ENCODE assay signal across 1 cellular context in the genomic region with DNA sequence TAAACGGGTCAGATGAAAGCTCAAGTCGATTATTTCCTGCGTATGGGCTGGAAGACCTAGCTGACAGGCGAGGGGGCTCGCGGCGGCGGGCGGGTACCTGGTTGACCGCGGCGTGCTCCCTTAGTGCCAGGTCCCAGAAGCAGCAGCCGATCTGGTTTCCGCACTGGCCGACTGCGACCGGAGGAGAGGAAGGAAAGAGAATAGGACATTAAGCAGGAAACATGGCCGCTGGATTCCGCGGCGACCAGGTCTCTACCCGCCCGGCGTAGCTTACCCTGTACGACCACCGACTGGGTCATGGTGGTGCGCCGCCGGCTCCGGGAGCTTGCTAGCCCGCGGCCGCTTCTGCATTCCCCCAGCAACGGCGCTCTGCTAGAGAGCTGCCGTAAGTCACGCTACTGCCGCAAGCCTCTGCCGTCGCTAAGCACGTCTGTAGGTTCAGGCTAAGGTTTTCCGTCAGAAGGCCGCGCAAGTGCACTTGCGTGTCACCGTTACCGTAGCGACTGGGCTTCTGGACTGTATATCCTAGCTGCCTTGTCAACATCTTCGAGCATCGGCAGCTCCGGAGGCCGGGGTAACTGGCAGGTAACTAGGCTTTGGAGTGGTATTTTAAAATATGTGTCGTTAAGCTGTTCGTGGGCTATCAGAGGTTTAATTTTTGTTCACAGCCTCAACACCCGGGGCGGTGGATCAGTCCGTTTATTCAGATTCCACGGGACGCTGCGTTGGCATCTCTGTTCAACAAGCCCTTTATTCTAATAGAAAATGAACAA.
TF ChIP-seq lines count a peak whose summit lies in the region.

A gene with protein sequence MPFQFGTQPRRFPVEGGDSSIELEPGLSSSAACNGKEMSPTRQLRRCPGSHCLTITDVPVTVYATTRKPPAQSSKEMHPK (plus strand): TSS at position 456 of the 773 bp plus-strand sequence. CDS start 11,693 bp downstream, outside the sequence.
A gene with protein sequence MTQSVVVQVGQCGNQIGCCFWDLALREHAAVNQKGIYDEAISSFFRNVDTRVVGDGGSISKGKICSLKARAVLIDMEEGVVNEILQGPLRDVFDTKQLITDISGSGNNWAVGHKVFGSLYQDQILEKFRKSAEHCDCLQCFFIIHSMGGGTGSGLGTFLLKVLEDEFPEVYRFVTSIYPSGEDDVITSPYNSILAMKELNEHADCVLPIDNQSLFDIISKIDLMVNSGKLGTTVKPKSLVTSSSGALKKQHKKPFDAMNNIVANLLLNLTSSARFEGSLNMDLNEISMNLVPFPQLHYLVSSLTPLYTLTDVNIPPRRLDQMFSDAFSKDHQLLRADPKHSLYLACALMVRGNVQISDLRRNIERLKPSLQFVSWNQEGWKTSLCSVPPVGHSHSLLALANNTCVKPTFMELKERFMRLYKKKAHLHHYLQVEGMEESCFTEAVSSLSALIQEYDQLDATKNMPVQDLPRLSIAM (minus strand): TSS at position 347 of the 773 bp plus-strand sequence. CDS start 48 bp downstream, at position 299.

TF ChIP-seq in HepG2, 621 proteins besides CTCF, POLR2A, EP300 and RAD21 (continued from another document):
- TF ChIP-seq, protein P1, sequence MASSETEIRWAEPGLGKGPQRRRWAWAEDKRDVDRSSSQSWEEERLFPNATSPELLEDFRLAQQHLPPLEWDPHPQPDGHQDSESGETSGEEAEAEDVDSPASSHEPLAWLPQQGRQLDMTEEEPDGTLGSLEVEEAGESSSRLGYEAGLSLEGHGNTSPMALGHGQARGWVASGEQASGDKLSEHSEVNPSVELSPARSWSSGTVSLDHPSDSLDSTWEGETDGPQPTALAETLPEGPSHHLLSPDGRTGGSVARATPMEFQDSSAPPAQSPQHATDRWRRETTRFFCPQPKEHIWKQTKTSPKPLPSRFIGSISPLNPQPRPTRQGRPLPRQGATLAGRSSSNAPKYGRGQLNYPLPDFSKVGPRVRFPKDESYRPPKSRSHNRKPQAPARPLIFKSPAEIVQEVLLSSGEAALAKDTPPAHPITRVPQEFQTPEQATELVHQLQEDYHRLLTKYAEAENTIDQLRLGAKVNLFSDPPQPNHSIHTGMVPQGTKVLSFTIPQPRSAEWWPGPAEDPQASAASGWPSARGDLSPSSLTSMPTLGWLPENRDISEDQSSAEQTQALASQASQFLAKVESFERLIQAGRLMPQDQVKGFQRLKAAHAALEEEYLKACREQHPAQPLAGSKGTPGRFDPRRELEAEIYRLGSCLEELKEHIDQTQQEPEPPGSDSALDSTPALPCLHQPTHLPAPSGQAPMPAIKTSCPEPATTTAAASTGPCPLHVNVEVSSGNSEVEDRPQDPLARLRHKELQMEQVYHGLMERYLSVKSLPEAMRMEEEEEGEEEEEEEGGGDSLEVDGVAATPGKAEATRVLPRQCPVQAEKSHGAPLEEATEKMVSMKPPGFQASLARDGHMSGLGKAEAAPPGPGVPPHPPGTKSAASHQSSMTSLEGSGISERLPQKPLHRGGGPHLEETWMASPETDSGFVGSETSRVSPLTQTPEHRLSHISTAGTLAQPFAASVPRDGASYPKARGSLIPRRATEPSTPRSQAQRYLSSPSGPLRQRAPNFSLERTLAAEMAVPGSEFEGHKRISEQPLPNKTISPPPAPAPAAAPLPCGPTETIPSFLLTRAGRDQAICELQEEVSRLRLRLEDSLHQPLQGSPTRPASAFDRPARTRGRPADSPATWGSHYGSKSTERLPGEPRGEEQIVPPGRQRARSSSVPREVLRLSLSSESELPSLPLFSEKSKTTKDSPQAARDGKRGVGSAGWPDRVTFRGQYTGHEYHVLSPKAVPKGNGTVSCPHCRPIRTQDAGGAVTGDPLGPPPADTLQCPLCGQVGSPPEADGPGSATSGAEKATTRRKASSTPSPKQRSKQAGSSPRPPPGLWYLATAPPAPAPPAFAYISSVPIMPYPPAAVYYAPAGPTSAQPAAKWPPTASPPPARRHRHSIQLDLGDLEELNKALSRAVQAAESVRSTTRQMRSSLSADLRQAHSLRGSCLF (CRISPR knock-in tag; IDR thresholded peaks at IDR 0.05; ENCODE audit: borderline replicate concordance): no peak; the same call in 1 of the 2 replicates
- TF ChIP-seq, protein P2, sequence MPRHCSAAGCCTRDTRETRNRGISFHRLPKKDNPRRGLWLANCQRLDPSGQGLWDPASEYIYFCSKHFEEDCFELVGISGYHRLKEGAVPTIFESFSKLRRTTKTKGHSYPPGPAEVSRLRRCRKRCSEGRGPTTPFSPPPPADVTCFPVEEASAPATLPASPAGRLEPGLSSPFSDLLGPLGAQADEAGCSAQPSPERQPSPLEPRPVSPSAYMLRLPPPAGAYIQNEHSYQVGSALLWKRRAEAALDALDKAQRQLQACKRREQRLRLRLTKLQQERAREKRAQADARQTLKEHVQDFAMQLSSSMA (CRISPR knock-in tag; IDR thresholded peaks at IDR 0.05): 0 out of 2 replicates have a peak, but pooled peaks have one; percentile 34
- TF ChIP-seq ELF1 (CRISPR knock-in tag; IDR thresholded peaks at IDR 0.05): peak; percentile 77
- peak; percentile 79 for TF ChIP-seq GABPB1 (CRISPR knock-in tag; IDR thresholded peaks at IDR 0.05)
- peak; percentile 87 for TF ChIP-seq RELA (CRISPR knock-in tag; IDR thresholded peaks at IDR 0.05)
- TF ChIP-seq BORCS8-MEF2B (CRISPR knock-in tag; IDR thresholded peaks at IDR 0.05): no peak; the same call in 1 of the 2 replicates
- peak; percentile 62; the same call in 1 of the 2 replicates for TF ChIP-seq ZNF124 (CRISPR knock-in tag; IDR thresholded peaks at IDR 0.05)
- 0 out of 2 replicates have a peak, but pooled peaks have one; percentile 31 for TF ChIP-seq ZNF660 (CRISPR knock-in tag; IDR thresholded peaks at IDR 0.05; ENCODE audit: borderline replicate concordance, low read depth)
- TF ChIP-seq ZNF788 (CRISPR knock-in tag; IDR thresholded peaks at IDR 0.05; ENCODE audit: borderline replicate concordance): peak; percentile 61; the same call in 1 of the 2 replicates
- peak; percentile 66; the same call in 1 of the 2 replicates for TF ChIP-seq ZNF552 (CRISPR knock-in tag; IDR thresholded peaks at IDR 0.05; ENCODE audit: borderline replicate concordance)
- TF ChIP-seq, protein P3, sequence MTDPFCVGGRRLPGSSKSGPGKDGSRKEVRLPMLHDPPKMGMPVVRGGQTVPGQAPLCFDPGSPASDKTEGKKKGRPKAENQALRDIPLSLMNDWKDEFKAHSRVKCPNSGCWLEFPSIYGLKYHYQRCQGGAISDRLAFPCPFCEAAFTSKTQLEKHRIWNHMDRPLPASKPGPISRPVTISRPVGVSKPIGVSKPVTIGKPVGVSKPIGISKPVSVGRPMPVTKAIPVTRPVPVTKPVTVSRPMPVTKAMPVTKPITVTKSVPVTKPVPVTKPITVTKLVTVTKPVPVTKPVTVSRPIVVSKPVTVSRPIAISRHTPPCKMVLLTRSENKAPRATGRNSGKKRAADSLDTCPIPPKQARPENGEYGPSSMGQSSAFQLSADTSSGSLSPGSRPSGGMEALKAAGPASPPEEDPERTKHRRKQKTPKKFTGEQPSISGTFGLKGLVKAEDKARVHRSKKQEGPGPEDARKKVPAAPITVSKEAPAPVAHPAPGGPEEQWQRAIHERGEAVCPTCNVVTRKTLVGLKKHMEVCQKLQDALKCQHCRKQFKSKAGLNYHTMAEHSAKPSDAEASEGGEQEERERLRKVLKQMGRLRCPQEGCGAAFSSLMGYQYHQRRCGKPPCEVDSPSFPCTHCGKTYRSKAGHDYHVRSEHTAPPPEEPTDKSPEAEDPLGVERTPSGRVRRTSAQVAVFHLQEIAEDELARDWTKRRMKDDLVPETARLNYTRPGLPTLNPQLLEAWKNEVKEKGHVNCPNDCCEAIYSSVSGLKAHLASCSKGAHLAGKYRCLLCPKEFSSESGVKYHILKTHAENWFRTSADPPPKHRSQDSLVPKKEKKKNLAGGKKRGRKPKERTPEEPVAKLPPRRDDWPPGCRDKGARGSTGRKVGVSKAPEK (CRISPR knock-in tag; IDR thresholded peaks at IDR 0.05; ENCODE audit: borderline replicate concordance): peak; percentile 70; the same call in 1 of the 2 replicates
- TF ChIP-seq TOE1 (CRISPR knock-in tag; IDR thresholded peaks at IDR 0.05): 0 out of 2 replicates have a peak, but pooled peaks have one; percentile 14
- peak; percentile 96 for TF ChIP-seq AGO1 (IDR thresholded peaks at IDR 0.05; ENCODE audit: low read depth, low read length, poor library complexity, severe bottlenecking)
- TF ChIP-seq ZNF441 (CRISPR knock-in tag; IDR thresholded peaks at IDR 0.05; ENCODE audit: borderline replicate concordance): peak; percentile 81; the same call in 1 of the 2 replicates
- peak; percentile 80; the same call in 1 of the 2 replicates for TF ChIP-seq HIVEP1 (CRISPR knock-in tag; IDR thresholded peaks at IDR 0.05)
- TF ChIP-seq CREM (IDR thresholded peaks at IDR 0.05): peak; percentile 54
- TF ChIP-seq CREM (CRISPR knock-in tag; IDR thresholded peaks at IDR 0.05): no peak
- TF ChIP-seq, protein P4, sequence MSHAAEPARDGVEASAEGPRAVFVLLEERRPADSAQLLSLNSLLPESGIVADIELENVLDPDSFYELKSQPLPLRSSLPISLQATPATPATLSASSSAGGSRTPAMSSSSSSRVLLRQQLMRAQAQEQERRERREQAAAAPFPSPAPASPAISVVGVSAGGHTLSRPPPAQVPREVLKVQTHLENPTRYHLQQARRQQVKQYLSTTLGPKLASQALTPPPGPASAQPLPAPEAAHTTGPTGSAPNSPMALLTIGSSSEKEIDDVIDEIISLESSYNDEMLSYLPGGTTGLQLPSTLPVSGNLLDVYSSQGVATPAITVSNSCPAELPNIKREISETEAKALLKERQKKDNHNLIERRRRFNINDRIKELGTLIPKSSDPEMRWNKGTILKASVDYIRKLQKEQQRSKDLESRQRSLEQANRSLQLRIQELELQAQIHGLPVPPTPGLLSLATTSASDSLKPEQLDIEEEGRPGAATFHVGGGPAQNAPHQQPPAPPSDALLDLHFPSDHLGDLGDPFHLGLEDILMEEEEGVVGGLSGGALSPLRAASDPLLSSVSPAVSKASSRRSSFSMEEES (CRISPR knock-in tag; IDR thresholded peaks at IDR 0.05): peak; percentile 50; the same call in 1 of the 2 replicates
- TF ChIP-seq, protein P5, sequence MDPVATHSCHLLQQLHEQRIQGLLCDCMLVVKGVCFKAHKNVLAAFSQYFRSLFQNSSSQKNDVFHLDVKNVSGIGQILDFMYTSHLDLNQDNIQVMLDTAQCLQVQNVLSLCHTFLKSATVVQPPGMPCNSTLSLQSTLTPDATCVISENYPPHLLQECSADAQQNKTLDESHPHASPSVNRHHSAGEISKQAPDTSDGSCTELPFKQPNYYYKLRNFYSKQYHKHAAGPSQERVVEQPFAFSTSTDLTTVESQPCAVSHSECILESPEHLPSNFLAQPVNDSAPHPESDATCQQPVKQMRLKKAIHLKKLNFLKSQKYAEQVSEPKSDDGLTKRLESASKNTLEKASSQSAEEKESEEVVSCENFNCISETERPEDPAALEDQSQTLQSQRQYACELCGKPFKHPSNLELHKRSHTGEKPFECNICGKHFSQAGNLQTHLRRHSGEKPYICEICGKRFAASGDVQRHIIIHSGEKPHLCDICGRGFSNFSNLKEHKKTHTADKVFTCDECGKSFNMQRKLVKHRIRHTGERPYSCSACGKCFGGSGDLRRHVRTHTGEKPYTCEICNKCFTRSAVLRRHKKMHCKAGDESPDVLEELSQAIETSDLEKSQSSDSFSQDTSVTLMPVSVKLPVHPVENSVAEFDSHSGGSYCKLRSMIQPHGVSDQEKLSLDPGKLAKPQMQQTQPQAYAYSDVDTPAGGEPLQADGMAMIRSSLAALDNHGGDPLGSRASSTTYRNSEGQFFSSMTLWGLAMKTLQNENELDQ (CRISPR knock-in tag; IDR thresholded peaks at IDR 0.05; ENCODE audit: borderline replicate concordance): no peak
- TF ChIP-seq RFX1 (IDR thresholded peaks at IDR 0.05): peak; percentile 92
- TF ChIP-seq MAFG (CRISPR knock-in tag; IDR thresholded peaks at IDR 0.05): no peak
- TF ChIP-seq, protein P6, sequence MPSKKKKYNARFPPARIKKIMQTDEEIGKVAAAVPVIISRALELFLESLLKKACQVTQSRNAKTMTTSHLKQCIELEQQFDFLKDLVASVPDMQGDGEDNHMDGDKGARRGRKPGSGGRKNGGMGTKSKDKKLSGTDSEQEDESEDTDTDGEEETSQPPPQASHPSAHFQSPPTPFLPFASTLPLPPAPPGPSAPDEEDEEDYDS (CRISPR knock-in tag; IDR thresholded peaks at IDR 0.05): peak; percentile 65
- TF ChIP-seq, protein P7, sequence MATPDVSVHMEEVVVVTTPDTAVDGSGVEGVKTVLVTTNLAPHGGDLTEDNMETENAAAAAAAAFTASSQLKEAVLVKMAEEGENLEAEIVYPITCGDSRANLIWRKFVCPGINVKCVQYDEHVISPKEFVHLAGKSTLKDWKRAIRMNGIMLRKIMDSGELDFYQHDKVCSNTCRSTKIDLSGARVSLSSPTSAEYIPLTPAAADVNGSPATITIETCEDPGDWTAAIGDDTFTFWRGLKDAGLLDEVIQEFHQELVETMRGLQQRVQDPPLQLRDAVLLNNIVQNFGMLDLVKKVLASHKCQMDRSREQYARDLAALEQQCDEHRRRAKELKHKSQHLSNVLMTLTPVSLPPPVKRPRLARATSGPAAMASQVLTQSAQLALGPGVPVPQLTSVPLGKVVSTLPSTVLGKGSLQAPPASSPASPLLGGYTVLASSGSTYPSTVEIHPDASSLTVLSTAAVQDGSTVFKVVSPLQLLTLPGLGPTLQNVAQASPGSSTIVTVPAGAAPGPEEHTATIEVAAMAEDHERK (CRISPR knock-in tag; IDR thresholded peaks at IDR 0.05; ENCODE audit: low read depth): peak; percentile 20; the same call in 1 of the 2 replicates
- TF ChIP-seq HDAC1 (CRISPR knock-in tag; IDR thresholded peaks at IDR 0.05): peak; percentile 79
- peak; percentile 77; the same call in 1 of the 2 replicates for TF ChIP-seq ZSCAN21 (CRISPR knock-in tag; IDR thresholded peaks at IDR 0.05; ENCODE audit: borderline replicate concordance)
- TF ChIP-seq MIER3 (CRISPR knock-in tag; IDR thresholded peaks at IDR 0.05; ENCODE audit: borderline replicate concordance): peak; percentile 81
- TF ChIP-seq THAP11 (CRISPR knock-in tag; IDR thresholded peaks at IDR 0.05): peak; percentile 89
